ENCODE assay signal across 1 cellular context in genomic region chr1:224528900-224529299, GRCh38.
TF ChIP-seq lines count a peak whose summit lies in the region.

No MANE protein-coding gene starts in this region.

TF ChIP-seq in K562, 482 proteins besides CTCF, POLR2A, EP300 and RAD21 (continued from another document):
- TF ChIP-seq, protein P1, sequence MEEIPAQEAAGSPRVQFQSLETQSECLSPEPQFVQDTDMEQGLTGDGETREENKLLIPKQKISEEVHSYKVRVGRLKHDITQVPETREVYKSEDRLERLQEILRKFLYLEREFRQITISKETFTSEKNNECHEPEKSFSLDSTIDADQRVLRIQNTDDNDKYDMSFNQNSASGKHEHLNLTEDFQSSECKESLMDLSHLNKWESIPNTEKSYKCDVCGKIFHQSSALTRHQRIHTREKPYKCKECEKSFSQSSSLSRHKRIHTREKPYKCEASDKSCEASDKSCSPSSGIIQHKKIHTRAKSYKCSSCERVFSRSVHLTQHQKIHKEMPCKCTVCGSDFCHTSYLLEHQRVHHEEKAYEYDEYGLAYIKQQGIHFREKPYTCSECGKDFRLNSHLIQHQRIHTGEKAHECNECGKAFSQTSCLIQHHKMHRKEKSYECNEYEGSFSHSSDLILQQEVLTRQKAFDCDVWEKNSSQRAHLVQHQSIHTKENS (CRISPR knock-in tag; IDR thresholded peaks at IDR 0.05) = no peak
- no peak for TF ChIP-seq SAP30 (IDR thresholded peaks at IDR 0.05; ENCODE audit: borderline replicate concordance, insufficient read depth, low read depth, low read length, poor library complexity, severe bottlenecking)
- no peak for TF ChIP-seq TSC22D4 (tag; IDR thresholded peaks at IDR 0.05)
- no peak for TF ChIP-seq FOXM1 (IDR thresholded peaks at IDR 0.05; ENCODE audit: low read depth)
- TF ChIP-seq FOXM1 (CRISPR knock-in tag; IDR thresholded peaks at IDR 0.05; ENCODE audit: low read depth) = no peak
- peak; percentile 86 for TF ChIP-seq GABPA (tag; conservative IDR thresholded peaks at IDR 0.05; ENCODE audit: low read depth)
- TF ChIP-seq ZFP36 (IDR thresholded peaks at IDR 0.05; ENCODE audit: low read depth, low read length, partially characterized antibody) = peak; percentile 98
- peak; percentile 59 for TF ChIP-seq ZBTB40 (IDR thresholded peaks at IDR 0.05)
- TF ChIP-seq ZBTB40 (CRISPR knock-in tag; IDR thresholded peaks at IDR 0.05) = no peak
- TF ChIP-seq, protein P2, sequence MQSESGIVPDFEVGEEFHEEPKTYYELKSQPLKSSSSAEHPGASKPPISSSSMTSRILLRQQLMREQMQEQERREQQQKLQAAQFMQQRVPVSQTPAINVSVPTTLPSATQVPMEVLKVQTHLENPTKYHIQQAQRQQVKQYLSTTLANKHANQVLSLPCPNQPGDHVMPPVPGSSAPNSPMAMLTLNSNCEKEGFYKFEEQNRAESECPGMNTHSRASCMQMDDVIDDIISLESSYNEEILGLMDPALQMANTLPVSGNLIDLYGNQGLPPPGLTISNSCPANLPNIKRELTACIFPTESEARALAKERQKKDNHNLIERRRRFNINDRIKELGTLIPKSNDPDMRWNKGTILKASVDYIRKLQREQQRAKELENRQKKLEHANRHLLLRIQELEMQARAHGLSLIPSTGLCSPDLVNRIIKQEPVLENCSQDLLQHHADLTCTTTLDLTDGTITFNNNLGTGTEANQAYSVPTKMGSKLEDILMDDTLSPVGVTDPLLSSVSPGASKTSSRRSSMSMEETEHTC (IDR thresholded peaks at IDR 0.05) = peak; percentile 63
- no peak for TF ChIP-seq HCFC1 (IDR thresholded peaks at IDR 0.05; ENCODE audit: low read depth, low read length)
- peak; percentile 58 for TF ChIP-seq ZNF175 (CRISPR knock-in tag; IDR thresholded peaks at IDR 0.05; ENCODE audit: low read depth)
- TF ChIP-seq LARP7 (IDR thresholded peaks at IDR 0.05) = no peak
- TF ChIP-seq ETV6 (IDR thresholded peaks at IDR 0.05; ENCODE audit: borderline replicate concordance in 1 of 2, low read depth in 2 of 2, low read length in 1 of 2) = no peak
- no peak for TF ChIP-seq ETV6 (CRISPR knock-in tag; IDR thresholded peaks at IDR 0.05; ENCODE audit: borderline replicate concordance)
- TF ChIP-seq KLF1 (tag; IDR thresholded peaks at IDR 0.05) = no peak
- TF ChIP-seq ZNF695 (CRISPR knock-in tag; IDR thresholded peaks at IDR 0.05) = no peak
- TF ChIP-seq, protein P3, sequence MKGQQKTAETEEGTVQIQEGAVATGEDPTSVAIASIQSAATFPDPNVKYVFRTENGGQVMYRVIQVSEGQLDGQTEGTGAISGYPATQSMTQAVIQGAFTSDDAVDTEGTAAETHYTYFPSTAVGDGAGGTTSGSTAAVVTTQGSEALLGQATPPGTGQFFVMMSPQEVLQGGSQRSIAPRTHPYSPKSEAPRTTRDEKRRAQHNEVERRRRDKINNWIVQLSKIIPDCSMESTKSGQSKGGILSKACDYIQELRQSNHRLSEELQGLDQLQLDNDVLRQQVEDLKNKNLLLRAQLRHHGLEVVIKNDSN (CRISPR knock-in tag; IDR thresholded peaks at IDR 0.05) = peak; percentile 78
- TF ChIP-seq KAT2B (IDR thresholded peaks at IDR 0.05; ENCODE audit: low read depth, low read length) = no peak
- TF ChIP-seq NR3C1 (CRISPR knock-in tag; IDR thresholded peaks at IDR 0.05) = no peak
- no peak; the same call in 1 of the 2 replicates for TF ChIP-seq IRF9 (tag; IDR thresholded peaks at IDR 0.05)
- no peak for TF ChIP-seq ARNT (IDR thresholded peaks at IDR 0.05)
- TF ChIP-seq ZNF140 (CRISPR knock-in tag; IDR thresholded peaks at IDR 0.05) = no peak
- no peak for TF ChIP-seq MEIS2 (IDR thresholded peaks at IDR 0.05; ENCODE audit: partially characterized antibody)
- no peak for TF ChIP-seq PRMT5 (CRISPR knock-in tag; IDR thresholded peaks at IDR 0.05)
- TF ChIP-seq ZBTB7A (IDR thresholded peaks at IDR 0.05; ENCODE audit: borderline replicate concordance, control insufficient read depth, low read depth, low read length) = peak; percentile 55; the same call in 1 of the 2 replicates
- TF ChIP-seq BACH1 (tag; IDR thresholded peaks at IDR 0.05) = no peak
- TF ChIP-seq, protein P4, sequence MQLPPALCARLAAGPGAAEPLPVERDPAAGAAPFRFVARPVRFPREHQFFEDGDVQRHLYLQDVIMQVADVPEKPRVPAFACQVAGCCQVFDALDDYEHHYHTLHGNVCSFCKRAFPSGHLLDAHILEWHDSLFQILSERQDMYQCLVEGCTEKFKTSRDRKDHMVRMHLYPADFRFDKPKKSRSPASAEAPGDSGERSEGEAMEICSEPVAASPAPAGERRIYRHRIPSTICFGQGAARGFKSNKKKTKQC (CRISPR knock-in tag; IDR thresholded peaks at IDR 0.05) = no peak
- no peak for TF ChIP-seq HDAC8 (tag; IDR thresholded peaks at IDR 0.05)
- TF ChIP-seq MYC (IDR thresholded peaks at IDR 0.05; ENCODE audit: low read depth, low read length) = no peak
- TF ChIP-seq MYC (CRISPR knock-in tag; IDR thresholded peaks at IDR 0.05; ENCODE audit: borderline replicate concordance, low read depth) = no peak
- peak; percentile 69 for TF ChIP-seq ARID1B (IDR thresholded peaks at IDR 0.05)
- peak; percentile 82 for TF ChIP-seq ETV5 (CRISPR knock-in tag; IDR thresholded peaks at IDR 0.05; ENCODE audit: low read depth)
- TF ChIP-seq ZNF12 (CRISPR knock-in tag; IDR thresholded peaks at IDR 0.05) = no peak
- no peak for TF ChIP-seq CHD2 (IDR thresholded peaks at IDR 0.05; ENCODE audit: low read depth, low read length)
- TF ChIP-seq SRF (CRISPR knock-in tag; IDR thresholded peaks at IDR 0.05) = no peak
- TF ChIP-seq IRF1 (CRISPR knock-in tag; IDR thresholded peaks at IDR 0.05; ENCODE audit: borderline replicate concordance) = no peak
- TF ChIP-seq, protein P5, sequence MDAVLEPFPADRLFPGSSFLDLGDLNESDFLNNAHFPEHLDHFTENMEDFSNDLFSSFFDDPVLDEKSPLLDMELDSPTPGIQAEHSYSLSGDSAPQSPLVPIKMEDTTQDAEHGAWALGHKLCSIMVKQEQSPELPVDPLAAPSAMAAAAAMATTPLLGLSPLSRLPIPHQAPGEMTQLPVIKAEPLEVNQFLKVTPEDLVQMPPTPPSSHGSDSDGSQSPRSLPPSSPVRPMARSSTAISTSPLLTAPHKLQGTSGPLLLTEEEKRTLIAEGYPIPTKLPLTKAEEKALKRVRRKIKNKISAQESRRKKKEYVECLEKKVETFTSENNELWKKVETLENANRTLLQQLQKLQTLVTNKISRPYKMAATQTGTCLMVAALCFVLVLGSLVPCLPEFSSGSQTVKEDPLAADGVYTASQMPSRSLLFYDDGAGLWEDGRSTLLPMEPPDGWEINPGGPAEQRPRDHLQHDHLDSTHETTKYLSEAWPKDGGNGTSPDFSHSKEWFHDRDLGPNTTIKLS (IDR thresholded peaks at IDR 0.05; ENCODE audit: borderline replicate concordance, low read depth) = no peak
- no peak for TF ChIP-seq HEY1 (CRISPR knock-in tag; IDR thresholded peaks at IDR 0.05; ENCODE audit: borderline replicate concordance)
- no peak for TF ChIP-seq SREBF1 (IDR thresholded peaks at IDR 0.05; ENCODE audit: borderline replicate concordance, low read depth, low read length)
- no peak for TF ChIP-seq GTF2A2 (tag; IDR thresholded peaks at IDR 0.05)
- no peak for TF ChIP-seq CBX1 (IDR thresholded peaks at IDR 0.05; ENCODE audit: low read depth)
